ENCODE assay signal across 12 cellular contexts in genomic region chr14:100342195-100342594, GRCh38. TPM values are rescaled to one million over a fixed set of nuclear protein-coding genes. Genes with fewer than 3 reads are reported as not detected.
DNase-seq lines count a peak whose midpoint lies in the region; ATAC-seq, FAIRE-seq and TF ChIP-seq lines count a peak whose summit lies in the region.
"Had no signal": no experiment of that assay in that cellular context is flagged by ENCODE, and none has a peak within 500 bp of the region (broad histone marks: within the 10 kb centered on the region; RNA-seq: fewer than 3 reads in every experiment).

No MANE protein-coding gene starts in this region.

- H3K27me3 Mint-ChIP-seq in activated T-helper 1 cell treated with anti-CD3 and anti-CD28 coated beads, Interleukin-12 subunit alpha, Interleukin-12 subunit beta, Interleukin-2, Interleukin-4 antibody, amounts not matched to agents 30 ng/mL and 10 ng/mL and 1 ng/mL, durations not matched to agents 14 hours and 24 hours and 36 hours (ENCODE audit: insufficient read depth) = no peaks in the 10 kb centered on the region

- no peak for ATAC-seq in HG03039 (IDR thresholded peaks at IDR 0.05; ENCODE audit: unreplicated experiment)

- TF ChIP-seq CTCF in spleen (IDR thresholded peaks at IDR 0.05 in 8 of 11, conservative IDR thresholded peaks at IDR 0.05 in 3 of 11) = no peak

- no peaks in the 10 kb centered on the region for H3K9me3 ChIP-seq in spleen
- H3K9me3 ChIP-seq: prostate gland, SJCRH30 had no signal

- H3K4me3 ChIP-seq in H7 (ENCODE audit: insufficient read depth, low read depth, low read length) (no peak overlapping the region), spleen (no peak overlapping the region)
- H3K4me3 ChIP-seq: prostate gland, SJCRH30 had no signal

- no peak for FAIRE-seq in RCC 7860 (lab: Jason Lieb, UNC)

- H3K36me3 Mint-ChIP-seq in activated T-helper 1 cell treated with anti-CD3 and anti-CD28 coated beads, Interleukin-12 subunit alpha, Interleukin-12 subunit beta, Interleukin-2, Interleukin-4 antibody, amounts not matched to agents 30 ng/mL and 10 ng/mL and 1 ng/mL, durations not matched to agents 14 hours and 24 hours and 36 hours (ENCODE audit: low read depth) = peaks cover 56% of the 10 kb centered on the region

- TF ChIP-seq POLR2A in spleen (IDR thresholded peaks at IDR 0.05) = no peak

- intact Hi-C loops in activated T-helper 1 cell treated with anti-CD3 and anti-CD28 coated beads, Interleukin-12 subunit alpha, Interleukin-12 subunit beta, Interleukin-2, Interleukin-4 antibody, amounts not matched to agents 30 ng/mL and 10 ng/mL and 1 ng/mL, durations not matched to agents 14 hours and 24 hours and 36 hours (cut with micrococcal nuclease) = no loop called here
- intact Hi-C loops in spleen (cut with DNase I; ENCODE audit: low total_unique reads) = no loop called here

- H3K4me1 ChIP-seq in spleen = peaks cover 10 to 39% (median 27%) of the 10 kb centered on the region in 6 donors
- H3K4me1 ChIP-seq: prostate gland, SJCRH30 had no signal

- no peaks in the 10 kb centered on the region for H3K27me3 ChIP-seq in H7 (ENCODE audit: control insufficient read depth, insufficient read depth, low read length)
- no peaks in the 10 kb centered on the region for H3K27me3 ChIP-seq in spleen (replicated peaks in 1 of 7)
- H3K27me3 ChIP-seq: SJCRH30 had no signal

- DNase-seq in H7 (peak; percentile 38), islet precursor cell (peak; percentile 28), spleen (peak; percentile 54), NCI-H1417 (lab: John Stamatoyannopoulos, UW) (no peak), RCC 7860 (ENCODE audit: low spot score) (no peak), HuH-7.5 (ENCODE audit: low spot score) (no peak)
- DNase-seq in activated T-helper 1 cell treated with anti-CD3 and anti-CD28 coated beads, Interleukin-12 subunit alpha, Interleukin-12 subunit beta, Interleukin-2, Interleukin-4 antibody, amounts not matched to agents 30 ng/mL and 10 ng/mL and 1 ng/mL, durations not matched to agents 14 hours and 24 hours and 36 hours (ENCODE audit: low spot score) = no peak
- DNase-seq: activated CD4-positive, CD25-positive, alpha-beta regulatory T cell treated with anti-CD3 and anti-CD28 coated beads, Interleukin-2, amount 50 U/mL, for 72 hours; NCI-H69; SJCRH30 had no signal

- H3K36me3 ChIP-seq in H7 (replicated peaks; ENCODE audit: control insufficient read depth, insufficient read depth, low read length) = peaks cover 30% of the 10 kb centered on the region
- H3K36me3 ChIP-seq in spleen = peaks cover 0 to 96% (median 60%) of the 10 kb centered on the region in 6 donors

- WGBS in spleen, 5 donors = 95 to 98% (median 96%) methylated on average over 11 of the region's 11 CpGs

- H3K4me3 Mint-ChIP-seq in activated T-helper 1 cell treated with anti-CD3 and anti-CD28 coated beads, Interleukin-12 subunit alpha, Interleukin-12 subunit beta, Interleukin-2, Interleukin-4 antibody, amounts not matched to agents 30 ng/mL and 10 ng/mL and 1 ng/mL, durations not matched to agents 14 hours and 24 hours and 36 hours = no peak overlapping the region

- no peaks in the 10 kb centered on the region for H3K9me3 Mint-ChIP-seq in activated T-helper 1 cell treated with anti-CD3 and anti-CD28 coated beads, Interleukin-12 subunit alpha, Interleukin-12 subunit beta, Interleukin-2, Interleukin-4 antibody, amounts not matched to agents 30 ng/mL and 10 ng/mL and 1 ng/mL, durations not matched to agents 14 hours and 24 hours and 36 hours

- peaks cover 34% of the 10 kb centered on the region for H3K4me1 Mint-ChIP-seq in activated T-helper 1 cell treated with anti-CD3 and anti-CD28 coated beads, Interleukin-12 subunit alpha, Interleukin-12 subunit beta, Interleukin-2, Interleukin-4 antibody, amounts not matched to agents 30 ng/mL and 10 ng/mL and 1 ng/mL, durations not matched to agents 14 hours and 24 hours and 36 hours (ENCODE audit: low read depth)

- H3K27ac Mint-ChIP-seq in activated T-helper 1 cell treated with anti-CD3 and anti-CD28 coated beads, Interleukin-12 subunit alpha, Interleukin-12 subunit beta, Interleukin-2, Interleukin-4 antibody, amounts not matched to agents 30 ng/mL and 10 ng/mL and 1 ng/mL, durations not matched to agents 14 hours and 24 hours and 36 hours = peak overlapping the region; percentile 56

- peak overlapping the region; percentile 28 to 85 (median 78) for H3K27ac ChIP-seq in spleen
- H3K27ac ChIP-seq: prostate gland, SJCRH30 had no signal

RNA-seq across cellular contexts. Expression of gene SLC25A47, which starts 19.1 kb away (rescaled TPM):
- 0.07 and 0.18 TPM in 2 replicates for total RNA-seq in H7 (2014; rRNA removed; shearing (Covaris generic))
- not detected in 2 replicates for total RNA-seq in activated T-helper 1 cell treated with anti-CD3 and anti-CD28 coated beads, Interleukin-12 subunit alpha, Interleukin-12 subunit beta, Interleukin-2, Interleukin-4 antibody, amounts not matched to agents 30 ng/mL and 10 ng/mL and 1 ng/mL, durations not matched to agents 14 hours and 24 hours and 36 hours
- not detected for total RNA-seq in spleen
- under 1 TPM in 2 of 3 donors, not detected in 1; 0.03 to 0.11 TPM for polyA plus RNA-seq in spleen
- total RNA-seq: SJCRH30 had no signal

RNA-seq across cellular contexts. Expression of gene WDR25, which starts 34.1 kb away (rescaled TPM):
- total RNA-seq in H7 (2014; rRNA removed; shearing (Covaris generic)) = 10.6 and 18.4 TPM in 2 replicates
- 7.4 and 9.5 TPM in 2 replicates for total RNA-seq in activated T-helper 1 cell treated with anti-CD3 and anti-CD28 coated beads, Interleukin-12 subunit alpha, Interleukin-12 subunit beta, Interleukin-2, Interleukin-4 antibody, amounts not matched to agents 30 ng/mL and 10 ng/mL and 1 ng/mL, durations not matched to agents 14 hours and 24 hours and 36 hours
- total RNA-seq in spleen = 10 to 100 TPM in 2 of 7 donors, 1 to 10 TPM in 5; 4.4 to 20.9 (median 9.9) TPM
- 1 to 10 TPM; 4.8 to 6.9 (median 4.8) TPM for polyA plus RNA-seq in spleen

RNA-seq across cellular contexts. Expression of gene SLC25A29, which starts 36.0 kb away (rescaled TPM):
- 124 and 131 TPM in 2 replicates for total RNA-seq in H7 (2014; rRNA removed; shearing (Covaris generic))
- total RNA-seq in activated T-helper 1 cell treated with anti-CD3 and anti-CD28 coated beads, Interleukin-12 subunit alpha, Interleukin-12 subunit beta, Interleukin-2, Interleukin-4 antibody, amounts not matched to agents 30 ng/mL and 10 ng/mL and 1 ng/mL, durations not matched to agents 14 hours and 24 hours and 36 hours = 15.9 and 19.1 TPM in 2 replicates
- 10 to 100 TPM; 19.6 to 42.7 (median 33.9) TPM for total RNA-seq in spleen
- 10 to 100 TPM; 26.2 to 52.9 (median 30.2) TPM for polyA plus RNA-seq in spleen

Comparison
In these comparisons a context has a peak if more than half of its experiments do, and no peak if none do; other contexts are left out.
1. DNase-seq: peak in H7 (single experiment), islet precursor cell (single experiment) and spleen (single experiment); none in activated T-helper 1 cell treated with anti-CD3 and anti-CD28 coated beads, Interleukin-12 subunit alpha, Interleukin-12 subunit beta, Interleukin-2, Interleukin-4 antibody, amounts not matched to agents 30 ng/mL and 10 ng/mL and 1 ng/mL, durations not matched to agents 14 hours and 24 hours and 36 hours (single experiment), NCI-H1417 (0 of 3), RCC 7860 (single experiment) and HuH-7.5 (single experiment).